18 cellular contexts compared by ENCODE assay signal in the genomic region with DNA sequence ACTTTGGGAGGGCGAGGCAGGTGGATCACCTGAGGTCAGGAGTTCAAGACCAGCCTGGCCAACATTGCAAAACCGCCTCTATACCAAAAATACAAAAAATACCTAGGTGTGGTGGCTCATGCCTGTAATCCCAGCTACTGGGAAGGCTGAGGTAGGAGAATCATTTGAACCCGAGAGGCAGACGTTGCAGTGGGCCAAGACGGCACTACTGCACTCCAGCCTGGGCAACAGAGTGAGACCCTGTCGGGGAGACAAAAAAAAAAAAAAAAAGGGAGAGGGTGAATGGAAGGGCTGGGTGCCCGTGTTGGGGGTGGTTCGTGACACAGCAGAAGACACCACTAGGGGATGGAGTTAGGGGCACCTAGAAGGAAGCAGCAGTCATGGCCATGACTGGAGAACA. TPM values are rescaled to one million over a fixed set of nuclear protein-coding genes. Genes with fewer than 3 reads are reported as not detected.
DNase-seq lines count a peak whose midpoint lies in the region; ATAC-seq and TF ChIP-seq lines count a peak whose summit lies in the region.
"Had no signal": no experiment of that assay in that cellular context is flagged by ENCODE, and none has a peak within 500 bp of the region (broad histone marks: within the 10 kb centered on the region; RNA-seq: fewer than 3 reads in every experiment).

No MANE protein-coding gene starts in this region.

- TF ChIP-seq POLR2A in sigmoid colon (IDR thresholded peaks at IDR 0.05), result no peak

- H3K36me3 Mint-ChIP-seq in HFFc6 (ENCODE audit: low read depth), result peaks cover 9% of the 10 kb centered on the region
- H3K36me3 Mint-ChIP-seq in effector memory CD8-positive, alpha-beta T cell (ENCODE audit: insufficient read depth), result peaks cover 39% of the 10 kb centered on the region

- H3K9me3 ChIP-seq in sigmoid colon, result no peaks in the 10 kb centered on the region

- no peak for TF ChIP-seq EP300 in sigmoid colon (IDR thresholded peaks at IDR 0.05)

- peak overlapping the region; percentile 91 for H3K27ac Mint-ChIP-seq in HFFc6
- peak overlapping the region; percentile 77 to 80 for H3K27ac Mint-ChIP-seq in effector memory CD8-positive, alpha-beta T cell

- no peaks in the 10 kb centered on the region for H3K9me3 Mint-ChIP-seq in HFFc6
- H3K9me3 Mint-ChIP-seq in effector memory CD8-positive, alpha-beta T cell, result no peaks in the 10 kb centered on the region

- peaks cover 9 to 57% (median 13%) of the 10 kb centered on the region in 4 donors for H3K36me3 ChIP-seq in sigmoid colon

- H3K4me1 Mint-ChIP-seq in HFFc6 (ENCODE audit: low read depth), result peaks cover 16% of the 10 kb centered on the region
- peaks cover 8 to 14% of the 10 kb centered on the region in 2 donors for H3K4me1 Mint-ChIP-seq in effector memory CD8-positive, alpha-beta T cell (ENCODE audit: low read depth in 2 of 2)

- H3K27ac ChIP-seq in C4-2B (peak overlapping the region; percentile 49), sigmoid colon (peak overlapping the region; percentile 78 to 87 (median 84))

- TF ChIP-seq CTCF in C4-2B (conservative IDR thresholded peaks at IDR 0.05) (no peak), HFFc6 (IDR thresholded peaks at IDR 0.05) (no peak), sigmoid colon (IDR thresholded peaks at IDR 0.05) (no peak)

- H3K4me3 Mint-ChIP-seq in HFFc6, result no peak overlapping the region
- peak overlapping the region in 1 of 2 donors; percentile 23 for H3K4me3 Mint-ChIP-seq in effector memory CD8-positive, alpha-beta T cell

- ATAC-seq in effector memory CD8-positive, alpha-beta T cell (replicated peaks), result no peak
- no peak for ATAC-seq in GM21515 (IDR thresholded peaks at IDR 0.05; ENCODE audit: unreplicated experiment)
- ATAC-seq: activated CD4-positive, CD25-positive, alpha-beta regulatory T cell treated with anti-CD3 and anti-CD28 coated beads, Interleukin-2, amount 50 U/mL, for 24 hours had no signal

- H3K4me3 ChIP-seq in sigmoid colon, result no peak overlapping the region
- H3K4me3 ChIP-seq: dorsolateral prefrontal cortex had no signal

- intact Hi-C loops in sigmoid colon (cut with DNase I), result no loop called here

- WGBS in sigmoid colon, 2 donors, result 90 to 93% methylated on average over 8 of the region's 8 CpGs

- peaks cover 0 to 43% (median 41%) of the 10 kb centered on the region in 4 donors for H3K4me1 ChIP-seq in sigmoid colon

- peaks cover 10% of the 10 kb centered on the region for H3K27me3 Mint-ChIP-seq in HFFc6 (ENCODE audit: insufficient read depth)
- no peaks in the 10 kb centered on the region for H3K27me3 Mint-ChIP-seq in effector memory CD8-positive, alpha-beta T cell

- DNase-seq in HFFc6 (no peak), sigmoid colon (no peak), cortex of kidney (lab: John Stamatoyannopoulos, UW) (no peak), NOMO-1 treated with DMSO at 0.1 percent for 48 hours (lab: John Stamatoyannopoulos, UW; ENCODE audit: unreplicated experiment) (no peak), kidney glomerular epithelial cell (lab: John Stamatoyannopoulos, UW) (no peak)
- DNase-seq in effector memory CD8-positive, alpha-beta T cell, result no peak
- DNase-seq: activated T-cell treated with anti-CD3 and anti-CD28 coated beads, Interleukin-2, amount 50 U/mL, for 1 hour; aorta; HCEC 1CT; NCI-H1436 treated with DMSO at 0.1 percent for 48 hours; OCI-M1 had no signal

- no peaks in the 10 kb centered on the region for H3K27me3 ChIP-seq in sigmoid colon
- H3K27me3 ChIP-seq: dorsolateral prefrontal cortex had no signal

RNA-seq across cellular contexts. Expression of a gene that starts 10.8 kb away (rescaled TPM):
- total RNA-seq in HFFc6 (2021; fragmentation: NEBNext Ultra II Directional; extraction: Animal tissue kit (Norgen Biotek cat#: 25700)), result 1 to 10 TPM in 3 of 6 experiments, under 1 TPM in 3; 0.84 to 1.7 (median 0.98) TPM
- 100 to 1,000 TPM; 131 to 830 (median 457) TPM for total RNA-seq in sigmoid colon
- 100 to 1,000 TPM in 2 of 3 donors, 10 to 100 TPM in 1; 29.1 to 329 (median 101) TPM for polyA plus RNA-seq in sigmoid colon
- total RNA-seq: LHCN-M2 had no signal

RNA-seq across cellular contexts. Expression of a gene that starts 18.2 kb away (rescaled TPM):
- total RNA-seq in HFFc6 (2021; fragmentation: NEBNext Ultra II Directional; extraction: Animal tissue kit (Norgen Biotek cat#: 25700)), result under 1 TPM in 1 of 6 experiments, not detected in 5; 0.21 TPM
- 1 to 10 TPM in 3 of 4 donors, not detected in 1; 1.4 to 3.6 (median 2.3) TPM for total RNA-seq in sigmoid colon
- polyA plus RNA-seq in sigmoid colon, result under 1 TPM in 1 of 3 donors, not detected in 2; 0.64 TPM
- polyA plus RNA-seq: aorta had no signal

RNA-seq across cellular contexts. Expression of a gene that starts 22.7 kb away (rescaled TPM):
- 10 to 100 TPM; 58.1 to 91.0 (median 70.9) TPM for total RNA-seq in HFFc6 (2021; fragmentation: NEBNext Ultra II Directional; extraction: Animal tissue kit (Norgen Biotek cat#: 25700))
- total RNA-seq in sigmoid colon, result 10 to 100 TPM; 22.4 to 33.2 (median 25.6) TPM
- polyA plus RNA-seq in sigmoid colon, result 10 to 100 TPM; 36.1 to 62.5 (median 51.7) TPM

RNA-seq across cellular contexts. Expression of a gene that starts 23.0 kb away (rescaled TPM):
- total RNA-seq in HFFc6 (2021; fragmentation: NEBNext Ultra II Directional; extraction: Animal tissue kit (Norgen Biotek cat#: 25700)), result not detected
- not detected for total RNA-seq in sigmoid colon
- polyA plus RNA-seq in sigmoid colon, result not detected
- total RNA-seq: aorta, dorsolateral prefrontal cortex, left ventricle myocardium superior, LHCN-M2, skeletal muscle tissue had no signal
- polyA plus RNA-seq: aorta had no signal

RNA-seq across cellular contexts. Expression of a gene that starts 29.5 kb away (rescaled TPM):
- not detected for total RNA-seq in HFFc6 (2021; fragmentation: NEBNext Ultra II Directional; extraction: Animal tissue kit (Norgen Biotek cat#: 25700))
- total RNA-seq in sigmoid colon, result not detected
- polyA plus RNA-seq in sigmoid colon, result not detected
- total RNA-seq: aorta, left ventricle myocardium superior, LHCN-M2 had no signal
- polyA plus RNA-seq: aorta had no signal

Comparison
In these comparisons a context has a peak if more than half of its experiments do, and no peak if none do; other contexts are left out.
1. RNA of a gene that starts 10.8 kb away (total RNA-seq): 131 to 830 TPM in sigmoid colon; 0.84 to 1.7 TPM in HFFc6; every median in the first group is over 10 times any median in the second.